Comparison of ENCODE assay signal across 16 cellular contexts in genomic region chr12:66945189-66945817, GRCh38.
A peak's percentile ranks its signal among the peaks of the same experiment; 100 is the strongest.
DNase-seq lines count a peak whose midpoint lies in the region; ATAC-seq and TF ChIP-seq lines count a peak whose summit lies in the region.
"Had no signal": no experiment of that assay in that cellular context is flagged by ENCODE, and none has a peak within 500 bp of the region (broad histone marks: within the 10 kb centered on the region; RNA-seq: fewer than 3 reads in every experiment).

No MANE protein-coding gene starts in this region.

- H3K4me3 ChIP-seq in esophagus squamous epithelium (peak overlapping the region in 1 of 4 donors; percentile 1), mucosa of descending colon (no peak overlapping the region)
- H3K4me3 ChIP-seq: A549, GM23248, HAP-1 had no signal

- no peaks in the 10 kb centered on the region for H3K27me3 ChIP-seq in esophagus squamous epithelium

- H3K4me1 ChIP-seq in esophagus squamous epithelium (peaks cover 0 to 12% (median 0%) of the 10 kb centered on the region in 3 donors), mucosa of descending colon (ENCODE audit: low read depth) (no peaks in the 10 kb centered on the region)
- H3K4me1 ChIP-seq: Caco-2, HAP-1 had no signal

- peak overlapping the region in 3 of 4 donors; percentile 67 to 84 (median 77) for H3K27ac ChIP-seq in esophagus squamous epithelium
- H3K27ac ChIP-seq: 22Rv1, A549, C4-2B, GM23248, HL-60 had no signal

- TF ChIP-seq CTCF in esophagus squamous epithelium (IDR thresholded peaks at IDR 0.05) (no peak), mucosa of descending colon (IDR thresholded peaks at IDR 0.05) (no peak)

- DNase-seq in NCI-H82 (lab: John Stamatoyannopoulos, UW), result peak; percentile 19
- DNase-seq in NCI-H82 treated with DMSO at 0.1 percent for 48 hours (lab: John Stamatoyannopoulos, UW; ENCODE audit: unreplicated experiment), result no peak
- DNase-seq in esophagus squamous epithelium (lab: John Stamatoyannopoulos, UW), result no peak
- DNase-seq in mucosa of descending colon, result peak in 1 of 3 donors; percentile 27
- DNase-seq in occipital lobe (lab: John Stamatoyannopoulos, UW), result no peak
- no peak for DNase-seq in activated effector memory CD4-positive, alpha-beta T cell treated with anti-CD3 and anti-CD28 coated beads, Interleukin-2, amount 50 U/mL, for 16 hours
- DNase-seq in effector CD4-positive, alpha-beta T cell, result no peak
- DNase-seq: AML-193; Caco-2; CD4-positive, alpha-beta T cell; GM23248 had no signal

- intact Hi-C loops in esophagus squamous epithelium (cut with DNase I), result no loop called here
- intact Hi-C loops in mucosa of descending colon (cut with DNase I, micrococcal nuclease), result no loop called here

- TF ChIP-seq POLR2A in esophagus squamous epithelium (IDR thresholded peaks at IDR 0.05), result no peak

- peak; percentile 60 for ATAC-seq in mucosa of descending colon
- ATAC-seq: A549 had no signal

- peaks cover 0 to 6% (median 0%) of the 10 kb centered on the region in 3 donors for H3K9me3 ChIP-seq in esophagus squamous epithelium
- no peaks in the 10 kb centered on the region for H3K9me3 ChIP-seq in mucosa of descending colon
- H3K9me3 ChIP-seq: A549, Caco-2, HAP-1 had no signal

- WGBS in esophagus squamous epithelium, 2 donors, result 43 to 52% methylated on average over 6 of the region's 6 CpGs

- H3K36me3 ChIP-seq in esophagus squamous epithelium, result no peaks in the 10 kb centered on the region
- H3K36me3 ChIP-seq in mucosa of descending colon (ENCODE audit: low read depth), result no peaks in the 10 kb centered on the region
- H3K36me3 ChIP-seq: HAP-1 had no signal
